ENCODE assay signal across 12 cellular contexts in the genomic region with DNA sequence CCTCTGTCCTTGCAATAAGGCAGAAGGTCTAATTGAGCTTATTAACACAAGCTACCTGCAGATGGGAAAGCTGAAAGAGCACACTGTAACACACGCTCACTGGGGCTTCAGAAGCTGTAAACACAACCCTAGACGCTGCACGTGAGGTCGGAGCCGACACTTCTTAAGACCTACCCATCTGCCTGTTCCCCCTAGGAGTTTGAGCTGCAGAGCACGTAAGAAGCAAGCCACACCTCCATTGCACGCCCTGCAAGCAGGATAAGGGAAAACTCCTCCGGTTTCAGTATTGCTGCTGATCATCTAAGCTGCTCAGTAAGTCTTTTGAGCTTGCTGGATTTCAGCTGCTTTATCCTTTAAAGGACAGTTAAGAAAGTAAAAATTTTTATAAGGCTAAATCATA.
DNase-seq lines count a peak whose midpoint lies in the region.
"Had no signal": no experiment of that assay in that cellular context is flagged by ENCODE, and none has a peak within 500 bp of the region (broad histone marks: within the 10 kb centered on the region; RNA-seq: fewer than 3 reads in every experiment).

No MANE protein-coding gene starts in this region.

- no peaks in the 10 kb centered on the region for H3K27me3 Mint-ChIP-seq in activated naive CD4-positive, alpha-beta T cell treated with anti-CD3 and anti-CD28 coated beads for 36 hours (ENCODE audit: low read depth)
- H3K27me3 Mint-ChIP-seq in activated CD4-positive, alpha-beta memory T cell treated with anti-CD3 and anti-CD28 coated beads, Interleukin-2, amount 10 ng/mL, durations not matched to agents 7 days and 5 days, result no peaks in the 10 kb centered on the region

- H3K4me1 Mint-ChIP-seq in activated naive CD4-positive, alpha-beta T cell treated with anti-CD3 and anti-CD28 coated beads for 36 hours (ENCODE audit: low read depth), result no peaks in the 10 kb centered on the region
- H3K4me1 Mint-ChIP-seq in activated CD4-positive, alpha-beta memory T cell treated with anti-CD3 and anti-CD28 coated beads, Interleukin-2, amount 10 ng/mL, durations not matched to agents 7 days and 5 days, result no peaks in the 10 kb centered on the region

- DNase-seq in ELF-1 (ENCODE audit: low read depth, low spot score) (peak; percentile 6), NCI-H2171 treated with DMSO at 0.1 percent for 48 hours (lab: John Stamatoyannopoulos, UW) (peak; percentile 59), UCSD-AML1 (lab: John Stamatoyannopoulos, UW; ENCODE audit: unreplicated experiment) (peak; percentile 2), kidney tubule cell (ENCODE audit: low spot score) (peak; percentile 31), putamen (ENCODE audit: low spot score) (no peak), NK-92 (lab: John Stamatoyannopoulos, UW; ENCODE audit: unreplicated experiment) (no peak)
- DNase-seq in activated naive CD4-positive, alpha-beta T cell treated with anti-CD3 and anti-CD28 coated beads for 36 hours, result no peak
- no peak for DNase-seq in activated CD4-positive, alpha-beta memory T cell treated with anti-CD3 and anti-CD28 coated beads, Interleukin-2, amount 10 ng/mL, durations not matched to agents 7 days and 5 days
- DNase-seq: activated naive CD4-positive, alpha-beta T cell; Caco-2; NCI-H1092 treated with DMSO at 0.1 percent for 48 hours; pancreas had no signal

- POLR2A ChIA-PET in activated CD4-positive, alpha-beta memory T cell treated with anti-CD3 and anti-CD28 coated beads, Interleukin-2, amount 10 ng/mL, durations not matched to agents 7 days and 5 days (lab: Charles Lee), result no interaction called here

- H3K36me3 Mint-ChIP-seq in activated naive CD4-positive, alpha-beta T cell treated with anti-CD3 and anti-CD28 coated beads for 36 hours (ENCODE audit: low read depth), result no peaks in the 10 kb centered on the region
- no peaks in the 10 kb centered on the region for H3K36me3 Mint-ChIP-seq in activated CD4-positive, alpha-beta memory T cell treated with anti-CD3 and anti-CD28 coated beads, Interleukin-2, amount 10 ng/mL, durations not matched to agents 7 days and 5 days (ENCODE audit: low read depth)

- H3K9me3 Mint-ChIP-seq in activated naive CD4-positive, alpha-beta T cell treated with anti-CD3 and anti-CD28 coated beads for 36 hours, result no peaks in the 10 kb centered on the region
- H3K9me3 Mint-ChIP-seq in activated CD4-positive, alpha-beta memory T cell treated with anti-CD3 and anti-CD28 coated beads, Interleukin-2, amount 10 ng/mL, durations not matched to agents 7 days and 5 days, result no peaks in the 10 kb centered on the region

- no peak overlapping the region for H3K27ac Mint-ChIP-seq in activated naive CD4-positive, alpha-beta T cell treated with anti-CD3 and anti-CD28 coated beads for 36 hours
- no peak overlapping the region for H3K27ac Mint-ChIP-seq in activated CD4-positive, alpha-beta memory T cell treated with anti-CD3 and anti-CD28 coated beads, Interleukin-2, amount 10 ng/mL, durations not matched to agents 7 days and 5 days

- CTCF ChIA-PET in activated naive CD4-positive, alpha-beta T cell treated with anti-CD3 and anti-CD28 coated beads for 36 hours (lab: Charles Lee), result no interaction called here
- CTCF ChIA-PET in activated CD4-positive, alpha-beta memory T cell treated with anti-CD3 and anti-CD28 coated beads, Interleukin-2, amount 10 ng/mL, durations not matched to agents 7 days and 5 days (lab: Charles Lee), result interaction anchor here (0.6 kb wide), 1 partner anchor 11 kb away, joined by 3 read pairs; no protein-coding TSS in a partner anchor

- intact Hi-C loops in activated naive CD4-positive, alpha-beta T cell treated with anti-CD3 and anti-CD28 coated beads for 36 hours (cut with micrococcal nuclease), result no loop called here

- no peak overlapping the region for H3K4me3 Mint-ChIP-seq in activated naive CD4-positive, alpha-beta T cell treated with anti-CD3 and anti-CD28 coated beads for 36 hours
- no peak overlapping the region for H3K4me3 Mint-ChIP-seq in activated CD4-positive, alpha-beta memory T cell treated with anti-CD3 and anti-CD28 coated beads, Interleukin-2, amount 10 ng/mL, durations not matched to agents 7 days and 5 days

Comparison
In these comparisons a context has a peak if more than half of its experiments do, and no peak if none do; other contexts are left out.
1. DNase-seq: peak in ELF-1 (single experiment), NCI-H2171 treated with DMSO at 0.1 percent for 48 hours (single experiment), UCSD-AML1 (single experiment) and kidney tubule cell (single experiment); none in putamen (single experiment), activated naive CD4-positive, alpha-beta T cell treated with anti-CD3 and anti-CD28 coated beads for 36 hours (single experiment), NK-92 (single experiment) and activated CD4-positive, alpha-beta memory T cell treated with anti-CD3 and anti-CD28 coated beads, Interleukin-2, amount 10 ng/mL, durations not matched to agents 7 days and 5 days (single experiment).